Comparison of ENCODE assay signal across 9 cellular contexts in the genomic region with DNA sequence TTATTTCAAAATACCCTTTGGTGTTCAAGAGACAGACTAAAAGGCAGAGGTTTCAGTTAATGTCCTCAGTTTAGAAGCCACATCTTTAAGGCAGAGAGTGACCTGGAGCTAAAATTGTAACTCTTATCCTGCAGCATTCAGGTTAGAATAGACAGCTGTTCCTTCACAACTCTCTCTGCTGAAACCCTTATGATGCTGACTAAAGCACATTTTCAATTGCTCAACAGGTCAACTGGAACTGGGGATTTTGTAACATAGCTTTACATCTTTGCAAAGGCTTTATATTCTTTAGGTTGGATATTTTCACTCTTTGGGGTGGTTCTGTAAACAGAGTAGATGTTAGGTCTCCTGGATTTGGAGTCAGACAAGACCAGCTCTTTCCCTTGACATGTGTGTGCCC.
"Had no signal": no experiment of that assay in that cellular context is flagged by ENCODE, and none has a peak within 500 bp of the region (broad histone marks: within the 10 kb centered on the region; RNA-seq: fewer than 3 reads in every experiment).

No MANE protein-coding gene starts in this region.

- H3K9me3 Mint-ChIP-seq: H9 had no signal

- FAIRE-seq: H1, H54 had no signal

- H2AFZ ChIP-seq: GM23248 had no signal

- H3K27ac Mint-ChIP-seq: H9 had no signal

- DNase-seq: GM23248, H9, HCEC 1CT, IMR-90, KBM-7 had no signal

- H3K4me2 ChIP-seq: KMS-11 had no signal

- H3K4me3 ChIP-seq: GM23248 had no signal

- H3K4me3 Mint-ChIP-seq: H9 had no signal

- H3K27ac ChIP-seq: GM23248, HL-60, KMS-11 had no signal
